ENCODE assay signal across 33 cellular contexts in the genomic region with DNA sequence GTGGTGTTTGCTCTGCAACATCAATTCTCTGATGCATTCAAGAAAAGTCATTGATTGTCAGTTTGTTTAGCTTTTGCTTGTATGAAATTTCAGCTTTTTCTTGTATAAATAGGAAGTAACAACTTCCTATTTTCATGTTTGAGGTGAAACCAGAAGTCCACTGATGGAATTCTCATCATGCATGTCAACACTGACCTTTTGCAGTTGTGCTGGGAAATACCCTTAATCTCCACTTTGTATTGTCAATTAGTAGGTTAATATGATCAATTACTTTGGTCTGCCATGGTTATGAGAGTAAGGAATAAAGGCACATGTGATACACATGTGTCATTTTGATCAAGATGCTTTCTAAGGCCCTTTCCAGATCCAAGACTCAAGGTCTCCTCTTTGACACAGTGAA.
"Had no signal": no experiment of that assay in that cellular context is flagged by ENCODE, and none has a peak within 500 bp of the region (broad histone marks: within the 10 kb centered on the region; RNA-seq: fewer than 3 reads in every experiment).

No MANE protein-coding gene starts in this region.

- H3K4me1 Mint-ChIP-seq: activated CD4-positive, alpha-beta memory T cell treated with anti-CD3 and anti-CD28 coated beads, Interleukin-2, amount 10 ng/mL, durations not matched to agents 7 days and 5 days; activated CD4-positive, alpha-beta T cell treated with anti-CD3 and anti-CD28 coated beads, Interleukin-2, amount 10 ng/mL, durations not matched to agents 7 days and 5 days; central memory CD8-positive, alpha-beta T cell; T-helper 17 cell had no signal

- H3K27me3 ChIP-seq: brain microvascular endothelial cell, gastrocnemius medialis, heart left ventricle had no signal

- H3K4me1 ChIP-seq: gastrocnemius medialis, heart left ventricle had no signal

- H3K9me3 ChIP-seq: gastrocnemius medialis, heart left ventricle had no signal

- H3K27ac ChIP-seq: brain microvascular endothelial cell, coronary artery, dorsolateral prefrontal cortex, gastrocnemius medialis, heart left ventricle had no signal

- H3K9me3 Mint-ChIP-seq: activated CD4-positive, alpha-beta memory T cell treated with anti-CD3 and anti-CD28 coated beads, Interleukin-2, amount 10 ng/mL, durations not matched to agents 7 days and 5 days; activated CD4-positive, alpha-beta T cell treated with anti-CD3 and anti-CD28 coated beads, Interleukin-2, amount 10 ng/mL, durations not matched to agents 7 days and 5 days; activated T-cell treated with anti-CD3 and anti-CD28 coated beads, Interleukin-2, amount 50 U/mL, for 24 hours; activated T-cell treated with anti-CD3 and anti-CD28 coated beads, Interleukin-2, amount 50 U/mL, for 72 hours; central memory CD8-positive, alpha-beta T cell; dendritic cell treated with granulocyte-macrophage colony-stimulating factor and Interleukin-4, amounts not matched to agents 40 ng/mL and 50 ng/mL, for 4 days; endodermal cell; T-helper 2 cell treated with Interferon-gamma antibody and Interleukin-4, amounts not matched to agents 5 μg/mL and 100 μg/mL, for 36 hours had no signal

- H3K36me3 Mint-ChIP-seq: activated naive CD8-positive, alpha-beta T cell had no signal

- H3K36me3 ChIP-seq: brain microvascular endothelial cell, gastrocnemius medialis, heart left ventricle had no signal

- H3K27ac Mint-ChIP-seq: activated CD4-positive, alpha-beta memory T cell treated with anti-CD3 and anti-CD28 coated beads, Interleukin-2, amount 10 ng/mL, durations not matched to agents 7 days and 5 days; activated CD4-positive, alpha-beta T cell treated with anti-CD3 and anti-CD28 coated beads, Interleukin-2, amount 10 ng/mL, durations not matched to agents 7 days and 5 days; activated naive CD8-positive, alpha-beta T cell; activated T-cell treated with anti-CD3 and anti-CD28 coated beads, Interleukin-2, amount 50 U/mL, for 24 hours; activated T-cell treated with anti-CD3 and anti-CD28 coated beads, Interleukin-2, amount 50 U/mL, for 72 hours; dendritic cell treated with granulocyte-macrophage colony-stimulating factor and Interleukin-4, amounts not matched to agents 40 ng/mL and 50 ng/mL, for 4 days; endodermal cell; T-helper 17 cell; T-helper 2 cell treated with Interferon-gamma antibody and Interleukin-4, amounts not matched to agents 5 μg/mL and 100 μg/mL, for 36 hours had no signal

- H3K4me3 ChIP-seq: coronary artery, dorsolateral prefrontal cortex, gastrocnemius medialis, heart left ventricle had no signal

- ATAC-seq: activated T-cell treated with anti-CD3 and anti-CD28 coated beads, Interleukin-2, amount 50 U/mL, for 72 hours; esophagus mucosa; gastrocnemius medialis; heart left ventricle; T-helper 17 cell had no signal

- H3K4me3 Mint-ChIP-seq: activated CD4-positive, alpha-beta memory T cell treated with anti-CD3 and anti-CD28 coated beads, Interleukin-2, amount 10 ng/mL, durations not matched to agents 7 days and 5 days; activated CD4-positive, alpha-beta T cell treated with anti-CD3 and anti-CD28 coated beads, Interleukin-2, amount 10 ng/mL, durations not matched to agents 7 days and 5 days; activated naive CD8-positive, alpha-beta T cell; activated T-cell treated with anti-CD3 and anti-CD28 coated beads, Interleukin-2, amount 50 U/mL, for 24 hours; activated T-cell treated with anti-CD3 and anti-CD28 coated beads, Interleukin-2, amount 50 U/mL, for 72 hours; central memory CD8-positive, alpha-beta T cell; dendritic cell treated with granulocyte-macrophage colony-stimulating factor and Interleukin-4, amounts not matched to agents 40 ng/mL and 50 ng/mL, for 4 days; endodermal cell; T-helper 17 cell; T-helper 2 cell treated with Interferon-gamma antibody and Interleukin-4, amounts not matched to agents 5 μg/mL and 100 μg/mL, for 36 hours had no signal

- FAIRE-seq: astrocyte, bronchial epithelial cell had no signal

- DNase-seq: activated CD4-positive, alpha-beta memory T cell treated with anti-CD3 and anti-CD28 coated beads, Interleukin-2, amount 10 ng/mL, durations not matched to agents 7 days and 5 days; activated CD4-positive, alpha-beta T cell treated with anti-CD3 and anti-CD28 coated beads for 1 hour; activated CD4-positive, alpha-beta T cell treated with anti-CD3 and anti-CD28 coated beads for 4 hours; activated CD4-positive, alpha-beta T cell treated with anti-CD3 and anti-CD28 coated beads, Interleukin-2, amount 10 ng/mL, durations not matched to agents 7 days and 5 days; activated CD4-positive, alpha-beta T cell treated with anti-CD3 and anti-CD28 coated beads, Interleukin-2, amount 50 U/mL, for 4 hours; activated CD8-positive, alpha-beta memory T cell treated with anti-CD3 and anti-CD28 coated beads, Interleukin-2, amount 50 U/mL, for 48 hours; activated gamma-delta T cell; activated naive CD4-positive, alpha-beta T cell; activated naive CD4-positive, alpha-beta T cell treated with anti-CD3 and anti-CD28 coated beads, Interleukin-2, amount 50 U/mL, for 16 hours; activated T-cell treated with anti-CD3 and anti-CD28 coated beads for 4 hours; activated T-cell treated with anti-CD3 and anti-CD28 coated beads, Interleukin-2, amount 50 U/mL, for 24 hours; activated T-cell treated with anti-CD3 and anti-CD28 coated beads, Interleukin-2, amount 50 U/mL, for 72 hours; amniotic stem cell; anterior cingulate cortex; brain microvascular endothelial cell; dorsolateral prefrontal cortex; effector memory CD4-positive, alpha-beta T cell; endodermal cell; foreskin fibroblast; gastrocnemius medialis; glutamatergic neuron; heart left ventricle; T-helper 1 cell; T-helper 17 cell; T1000 had no signal
